Comparison of ENCODE assay signal across 10 cellular contexts in genomic region chr6:11869656-11870340, GRCh38.
A peak's percentile ranks its signal among the peaks of the same experiment; 100 is the strongest.
DNase-seq lines count a peak whose midpoint lies in the region; ATAC-seq and TF ChIP-seq lines count a peak whose summit lies in the region.
"Had no signal": no experiment of that assay in that cellular context is flagged by ENCODE, and none has a peak within 500 bp of the region (broad histone marks: within the 10 kb centered on the region; RNA-seq: fewer than 3 reads in every experiment).

No MANE protein-coding gene starts in this region.

- no peaks in the 10 kb centered on the region for H3K36me3 Mint-ChIP-seq in activated naive CD4-positive, alpha-beta T cell treated with anti-CD3 and anti-CD28 coated beads, Interleukin-2, amount 50 U/mL, for 24 hours
- no peaks in the 10 kb centered on the region for H3K36me3 Mint-ChIP-seq in activated T-helper 1 cell treated with anti-CD3 and anti-CD28 coated beads, Interleukin-12 subunit alpha, Interleukin-12 subunit beta, Interleukin-2, Interleukin-4 antibody, amounts not matched to agents 30 ng/mL and 10 ng/mL and 1 ng/mL, durations not matched to agents 14 hours and 24 hours and 36 hours (ENCODE audit: low read depth)

- H3K4me3 ChIP-seq in astrocyte of the spinal cord (ENCODE audit: low read depth, low read length), result no peak overlapping the region

- peak overlapping the region; percentile 33 for H3K27ac Mint-ChIP-seq in activated naive CD4-positive, alpha-beta T cell treated with anti-CD3 and anti-CD28 coated beads, Interleukin-2, amount 50 U/mL, for 24 hours
- no peak overlapping the region for H3K27ac Mint-ChIP-seq in activated T-helper 1 cell treated with anti-CD3 and anti-CD28 coated beads, Interleukin-12 subunit alpha, Interleukin-12 subunit beta, Interleukin-2, Interleukin-4 antibody, amounts not matched to agents 30 ng/mL and 10 ng/mL and 1 ng/mL, durations not matched to agents 14 hours and 24 hours and 36 hours

- no peaks in the 10 kb centered on the region for H3K27me3 Mint-ChIP-seq in activated naive CD4-positive, alpha-beta T cell treated with anti-CD3 and anti-CD28 coated beads, Interleukin-2, amount 50 U/mL, for 24 hours
- no peaks in the 10 kb centered on the region for H3K27me3 Mint-ChIP-seq in activated T-helper 1 cell treated with anti-CD3 and anti-CD28 coated beads, Interleukin-12 subunit alpha, Interleukin-12 subunit beta, Interleukin-2, Interleukin-4 antibody, amounts not matched to agents 30 ng/mL and 10 ng/mL and 1 ng/mL, durations not matched to agents 14 hours and 24 hours and 36 hours (ENCODE audit: insufficient read depth)

- H3K4me3 Mint-ChIP-seq in activated naive CD4-positive, alpha-beta T cell treated with anti-CD3 and anti-CD28 coated beads, Interleukin-2, amount 50 U/mL, for 24 hours, result no peak overlapping the region
- H3K4me3 Mint-ChIP-seq in activated T-helper 1 cell treated with anti-CD3 and anti-CD28 coated beads, Interleukin-12 subunit alpha, Interleukin-12 subunit beta, Interleukin-2, Interleukin-4 antibody, amounts not matched to agents 30 ng/mL and 10 ng/mL and 1 ng/mL, durations not matched to agents 14 hours and 24 hours and 36 hours, result no peak overlapping the region

- DNase-seq in activated naive CD4-positive, alpha-beta T cell treated with Interleukin-2 at 50 U/mL for 16 hours, result no peak
- DNase-seq in astrocyte of the spinal cord (ENCODE audit: low read depth, low spot score) (peak; percentile 81), left ventricle myocardium superior (peak; percentile 73), stromal cell of bone marrow (ENCODE audit: low read depth) (peak; percentile 65), NCI-H69 (lab: John Stamatoyannopoulos, UW) (no peak)
- DNase-seq in activated T-helper 1 cell treated with anti-CD3 and anti-CD28 coated beads, Interleukin-12 subunit alpha, Interleukin-12 subunit beta, Interleukin-2, Interleukin-4 antibody, amounts not matched to agents 30 ng/mL and 10 ng/mL and 1 ng/mL, durations not matched to agents 14 hours and 24 hours and 36 hours (ENCODE audit: low spot score), result no peak
- DNase-seq: activated CD8-positive, alpha-beta memory T cell treated with anti-CD3 and anti-CD28 coated beads, Interleukin-2, amount 50 U/mL, for 4 hours; OCI-M1 had no signal

- in situ Hi-C loops in astrocyte of the spinal cord (cut with HindIII; ENCODE audit: low sequenced_read_pairs), result no loop called here

- ATAC-seq in left ventricle myocardium superior (peak; percentile 82), GM21737 (IDR thresholded peaks at IDR 0.05; ENCODE audit: unreplicated experiment) (no peak)

- no peak for TF ChIP-seq CTCF in astrocyte of the spinal cord (IDR thresholded peaks at IDR 0.05; ENCODE audit: low read depth, low read length)

- intact Hi-C loops in left ventricle myocardium superior (cut with micrococcal nuclease), result no loop called here
- intact Hi-C loops in activated T-helper 1 cell treated with anti-CD3 and anti-CD28 coated beads, Interleukin-12 subunit alpha, Interleukin-12 subunit beta, Interleukin-2, Interleukin-4 antibody, amounts not matched to agents 30 ng/mL and 10 ng/mL and 1 ng/mL, durations not matched to agents 14 hours and 24 hours and 36 hours (cut with micrococcal nuclease), result no loop called here

- no peaks in the 10 kb centered on the region for H3K9me3 Mint-ChIP-seq in activated naive CD4-positive, alpha-beta T cell treated with anti-CD3 and anti-CD28 coated beads, Interleukin-2, amount 50 U/mL, for 24 hours
- peaks cover 7% of the 10 kb centered on the region for H3K9me3 Mint-ChIP-seq in activated T-helper 1 cell treated with anti-CD3 and anti-CD28 coated beads, Interleukin-12 subunit alpha, Interleukin-12 subunit beta, Interleukin-2, Interleukin-4 antibody, amounts not matched to agents 30 ng/mL and 10 ng/mL and 1 ng/mL, durations not matched to agents 14 hours and 24 hours and 36 hours

- no peaks in the 10 kb centered on the region for H3K4me1 Mint-ChIP-seq in activated naive CD4-positive, alpha-beta T cell treated with anti-CD3 and anti-CD28 coated beads, Interleukin-2, amount 50 U/mL, for 24 hours
- H3K4me1 Mint-ChIP-seq in activated T-helper 1 cell treated with anti-CD3 and anti-CD28 coated beads, Interleukin-12 subunit alpha, Interleukin-12 subunit beta, Interleukin-2, Interleukin-4 antibody, amounts not matched to agents 30 ng/mL and 10 ng/mL and 1 ng/mL, durations not matched to agents 14 hours and 24 hours and 36 hours (ENCODE audit: low read depth), result no peaks in the 10 kb centered on the region

Comparison
In these comparisons a context has a peak if more than half of its experiments do, and no peak if none do; other contexts are left out.
1. DNase-seq: peak in astrocyte of the spinal cord (single experiment), left ventricle myocardium superior (single experiment) and stromal cell of bone marrow (single experiment); none in activated naive CD4-positive, alpha-beta T cell treated with Interleukin-2 at 50 U/mL for 16 hours (single experiment), activated T-helper 1 cell treated with anti-CD3 and anti-CD28 coated beads, Interleukin-12 subunit alpha, Interleukin-12 subunit beta, Interleukin-2, Interleukin-4 antibody, amounts not matched to agents 30 ng/mL and 10 ng/mL and 1 ng/mL, durations not matched to agents 14 hours and 24 hours and 36 hours (single experiment) and NCI-H69 (single experiment).